8 cellular contexts compared by ENCODE assay signal in genomic region chr9:74497750-74498615, GRCh38. TPM values are rescaled to one million over a fixed set of nuclear protein-coding genes. Genes with fewer than 3 reads are reported as not detected.
DNase-seq lines count a peak whose midpoint lies in the region; ATAC-seq and TF ChIP-seq lines count a peak whose summit lies in the region.

No MANE protein-coding gene starts in this region.

- no peaks in the 10 kb centered on the region for H3K36me3 ChIP-seq in KMS-11 (ENCODE audit: insufficient read depth)

- DNase-seq in NCI-H2107 treated with DMSO at 0.1 percent for 48 hours (lab: John Stamatoyannopoulos, UW; ENCODE audit: unreplicated experiment) (peak; percentile 1), NCI-H2107 (lab: John Stamatoyannopoulos, UW) (no peak), iris pigment epithelial cell (ENCODE audit: low read depth) (peak; percentile 37), SHP77 (lab: John Stamatoyannopoulos, UW) (no peak)

- peaks cover 60% of the 10 kb centered on the region for H3K79me2 ChIP-seq in KMS-11 (ENCODE audit: insufficient read depth, low read depth)

- peak overlapping the region; percentile 96 for H3K27ac ChIP-seq in KMS-11
- H3K27ac ChIP-seq in skin epidermis = peak overlapping the region in 1 of 21 experiments; percentile 3

- H3K4me2 ChIP-seq in KMS-11 = peak overlapping the region; percentile 74

- peak overlapping the region; percentile 16 to 92 (median 64) for H3K27ac Mint-ChIP-seq in brain

- H3K4me1 ChIP-seq in KMS-11 (ENCODE audit: low read depth, poor library complexity, severe bottlenecking) = peaks cover 47% of the 10 kb centered on the region

- no peak for TF ChIP-seq CTCF in KMS-11 (conservative IDR thresholded peaks at IDR 0.05; ENCODE audit: low read depth, low read length)
- no peak for TF ChIP-seq CTCF in brain (conservative IDR thresholded peaks at IDR 0.05)

- peak overlapping the region; percentile 87 to 94 (median 92) for H3K4me3 Mint-ChIP-seq in brain

- H3K4me1 Mint-ChIP-seq in brain = peaks cover 46% of the 10 kb centered on the region

- H3K36me3 Mint-ChIP-seq in brain = no peaks in the 10 kb centered on the region

- H3K9me3 Mint-ChIP-seq in brain = peaks cover 0 to 3% (median 2%) of the 10 kb centered on the region in 5 experiments

- peak overlapping the region; percentile 95 for H3K9ac ChIP-seq in KMS-11

- H3K27me3 Mint-ChIP-seq in brain = peaks cover 42% of the 10 kb centered on the region

- no peaks in the 10 kb centered on the region for H3K27me3 ChIP-seq in KMS-11 (ENCODE audit: insufficient read depth, low read depth)

- ATAC-seq in GM21529 (IDR thresholded peaks at IDR 0.05; ENCODE audit: unreplicated experiment) = no peak

- peak overlapping the region; percentile 81 for H2AFZ ChIP-seq in KMS-11 (ENCODE audit: low read depth)

- peak overlapping the region; percentile 91 for H3K4me3 ChIP-seq in KMS-11 (IDR thresholded peaks at IDR 0.05; ENCODE audit: insufficient read depth, low read depth, low read length)
- peak overlapping the region; percentile 24 to 49 (median 40) for H3K4me3 ChIP-seq in skin epidermis

- no peaks in the 10 kb centered on the region for H4K20me1 ChIP-seq in KMS-11 (ENCODE audit: insufficient read depth)

RNA-seq across cellular contexts. Expression of gene RORB, which starts 0.8 kb away (rescaled TPM):
- polyA plus RNA-seq in brain (ENCODE audit: insufficient read depth, low read depth, low replicate concordance) = 4.1 TPM

Comparison
In these comparisons a context has a peak if more than half of its experiments do, and no peak if none do; other contexts are left out.
1. DNase-seq: peak in NCI-H2107 treated with DMSO at 0.1 percent for 48 hours (single experiment) and iris pigment epithelial cell (single experiment); none in NCI-H2107 (single experiment) and SHP77 (0 of 2).